ENCODE assay signal across 13 cellular contexts in the genomic region with DNA sequence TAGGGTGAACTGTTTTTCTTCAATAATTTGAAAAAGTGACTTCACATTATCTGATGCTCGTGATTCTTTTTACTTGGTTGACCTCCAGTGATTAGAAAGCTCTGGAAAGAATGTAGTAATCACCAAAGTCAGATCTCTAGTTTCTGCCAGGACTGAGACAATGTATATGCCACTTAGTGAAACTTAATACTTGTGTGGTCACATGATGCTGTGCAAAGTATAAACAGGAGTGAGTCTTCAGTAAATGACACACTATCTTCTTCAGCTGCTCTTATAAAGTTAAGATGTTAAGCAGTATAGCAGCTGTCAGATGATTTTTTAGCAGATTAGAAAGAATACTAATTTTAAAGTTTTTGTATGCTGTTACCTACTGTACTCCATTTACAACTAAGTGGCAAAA. TPM values are rescaled to one million over a fixed set of nuclear protein-coding genes. Genes with fewer than 3 reads are reported as not detected.
DNase-seq lines count a peak whose midpoint lies in the region; ATAC-seq, FAIRE-seq and TF ChIP-seq lines count a peak whose summit lies in the region.
"Had no signal": no experiment of that assay in that cellular context is flagged by ENCODE, and none has a peak within 500 bp of the region (broad histone marks: within the 10 kb centered on the region; RNA-seq: fewer than 3 reads in every experiment).

No MANE protein-coding gene starts in this region.

- H3K4me1 ChIP-seq in parathyroid adenoma (peaks cover 7% of the 10 kb centered on the region), foreskin keratinocyte (no peaks in the 10 kb centered on the region), pancreas (peaks cover 0 to 6% (median 3%) of the 10 kb centered on the region in 3 donors)

- H3K36me3 ChIP-seq in parathyroid adenoma (ENCODE audit: control insufficient read depth, insufficient read depth, low read length) = no peaks in the 10 kb centered on the region
- H3K36me3 ChIP-seq in pancreas = no peaks in the 10 kb centered on the region

- DNase-seq in GM04504 (ENCODE audit: low read depth) (peak; percentile 11), NCI-H446 treated with DMSO at 0.1 percent for 48 hours (lab: John Stamatoyannopoulos, UW) (peak; percentile 42), cardiac fibroblast (ENCODE audit: low read depth in 2 of 2) (peak; percentile 41 to 56), foreskin keratinocyte (no peak), NCI-H1436 treated with DMSO at 0.1 percent for 48 hours (lab: John Stamatoyannopoulos, UW) (no peak), GOT3 (lab: John Stamatoyannopoulos, UW) (no peak), pancreas (no peak)
- DNase-seq: CD4-positive, alpha-beta memory T cell; effector memory CD4-positive, alpha-beta T cell; NCI-H2029 treated with DMSO at 0.1 percent for 48 hours; RPMI8226 had no signal

- peak overlapping the region; percentile 8 for H3K4me2 ChIP-seq in parathyroid adenoma (ENCODE audit: low read length)
- H3K4me2 ChIP-seq: GM23338 had no signal

- H3K79me2 ChIP-seq in parathyroid adenoma = no peaks in the 10 kb centered on the region

- no peaks in the 10 kb centered on the region for H3K27me3 ChIP-seq in parathyroid adenoma (ENCODE audit: control insufficient read depth, insufficient read depth, low read length)
- H3K27me3 ChIP-seq in foreskin keratinocyte = no peaks in the 10 kb centered on the region
- no peaks in the 10 kb centered on the region for H3K27me3 ChIP-seq in pancreas

- ATAC-seq in foreskin keratinocyte (no peak), pancreas (no peak)
- ATAC-seq: GM23338 had no signal

- H3K9me3 ChIP-seq in parathyroid adenoma (ENCODE audit: control insufficient read depth, low read length) = no peaks in the 10 kb centered on the region
- no peaks in the 10 kb centered on the region for H3K9me3 ChIP-seq in pancreas

- peak overlapping the region; percentile 36 for H3K27ac ChIP-seq in parathyroid adenoma
- H3K27ac ChIP-seq in foreskin keratinocyte = no peak overlapping the region
- no peak overlapping the region for H3K27ac ChIP-seq in pancreas

- WGBS in pancreas, 2 donors = 6 to 14% methylated on average over 1 of the region's 1 CpG

- no peak for FAIRE-seq in pancreas (lab: Jason Lieb, UNC)

- H3K4me3 ChIP-seq in cardiac fibroblast (replicated peaks in 1 of 2; ENCODE audit: low read depth in 2 of 2, low read length in 2 of 2) (no peak overlapping the region), parathyroid adenoma (ENCODE audit: low read depth, low read length) (no peak overlapping the region), pancreas (no peak overlapping the region)
- H3K4me3 ChIP-seq: GM23338 had no signal

- intact Hi-C loops in pancreas (cut with DNase I) = no loop called here

- H2AFZ ChIP-seq in parathyroid adenoma = no peak overlapping the region
- H2AFZ ChIP-seq: GM23338 had no signal

- no peak overlapping the region for H3K9ac ChIP-seq in parathyroid adenoma

- TF ChIP-seq CTCF in cardiac fibroblast (IDR thresholded peaks at IDR 0.05; ENCODE audit: low read depth, low read length) = no peak
- TF ChIP-seq CTCF in parathyroid adenoma (IDR thresholded peaks at IDR 0.05) = no peak
- TF ChIP-seq CTCF in foreskin keratinocyte (conservative IDR thresholded peaks at IDR 0.05) = no peak
- no peak for TF ChIP-seq CTCF in pancreas (IDR thresholded peaks at IDR 0.05)

RNA-seq across cellular contexts. Expression of gene VCAM1, which starts 17.2 kb away (rescaled TPM):
- total RNA-seq in foreskin keratinocyte (not detected in 2 replicates), pancreas (10 to 100 TPM in 4 of 6 donors, 1 to 10 TPM in 2; 4.3 to 98.5 (median 15.2) TPM)
- polyA plus RNA-seq in foreskin keratinocyte (not detected in 2 replicates), pancreas (10 to 100 TPM in 1 of 2 donors, 1 to 10 TPM in 1; 8.4 to 10.3 TPM)
- total RNA-seq: CD4-positive, alpha-beta memory T cell; GM23338 had no signal
- polyA plus RNA-seq: CD4-positive, alpha-beta memory T cell; GM23338 had no signal

Comparison
In these comparisons a context has a peak if more than half of its experiments do, and no peak if none do; other contexts are left out.
1. DNase-seq: peak in GM04504 (single experiment), NCI-H446 treated with DMSO at 0.1 percent for 48 hours (single experiment) and cardiac fibroblast (2 of 2); none in foreskin keratinocyte (0 of 2), NCI-H1436 treated with DMSO at 0.1 percent for 48 hours (single experiment), GOT3 (single experiment) and pancreas (0 of 6).